ENCODE assay signal across 8 cellular contexts in the genomic region with DNA sequence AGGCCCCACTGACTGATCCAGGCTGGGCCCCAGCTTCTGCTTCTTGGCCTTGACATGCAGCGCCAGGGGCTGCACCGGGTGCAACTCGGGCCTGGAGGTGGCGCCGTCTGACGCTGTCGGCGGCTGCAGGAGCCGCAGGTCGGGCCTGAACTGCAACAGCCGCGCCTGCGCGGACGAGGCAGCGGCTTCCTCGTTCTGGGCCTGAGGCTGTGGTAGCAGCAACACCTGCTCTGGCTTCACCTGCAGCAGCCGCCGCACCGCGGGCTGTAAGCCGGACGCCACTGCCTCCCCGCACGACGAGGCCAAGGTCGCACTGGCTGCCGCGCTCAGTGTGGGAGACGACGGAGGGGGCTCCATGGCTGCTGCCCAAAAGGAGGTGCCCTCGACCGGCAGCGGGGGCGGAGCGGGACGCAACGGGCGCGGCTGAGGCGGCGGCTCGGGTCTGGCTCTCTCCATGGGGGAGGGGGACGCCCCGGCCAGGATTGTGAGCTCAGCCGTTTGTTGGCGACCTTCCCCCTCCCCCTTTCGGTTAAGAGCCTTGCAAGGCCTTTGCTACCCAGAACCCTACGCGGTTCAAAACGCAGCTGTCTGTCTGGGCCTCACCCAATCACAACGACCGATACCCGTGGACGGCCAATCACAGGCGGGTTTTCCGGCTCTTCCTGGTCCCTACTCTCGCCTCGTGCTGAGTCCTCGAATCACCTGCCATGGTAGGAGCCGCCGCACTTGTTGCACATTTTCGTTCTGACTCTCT. TPM values are rescaled to one million over a fixed set of nuclear protein-coding genes. Genes with fewer than 3 reads are reported as not detected.
DNase-seq lines count a peak whose midpoint lies in the region; ATAC-seq and TF ChIP-seq lines count a peak whose summit lies in the region.

No MANE protein-coding gene starts in this region.

- H3K9me3 ChIP-seq in fibroblast of lung (ENCODE audit: control insufficient read depth, insufficient read depth, low read depth, low read length) (no peaks in the 10 kb centered on the region), parathyroid adenoma (ENCODE audit: control insufficient read depth, low read length) (no peaks in the 10 kb centered on the region), tibial artery (peaks cover 0 to 3% (median 0%) of the 10 kb centered on the region in 3 donors)

- H2AFZ ChIP-seq in fibroblast of lung (ENCODE audit: low read length), result peak overlapping the region; percentile 76
- peak overlapping the region; percentile 63 for H2AFZ ChIP-seq in parathyroid adenoma

- H3K27me3 ChIP-seq in fibroblast of lung (ENCODE audit: control insufficient read depth, insufficient read depth, low read length) (no peaks in the 10 kb centered on the region), parathyroid adenoma (ENCODE audit: control insufficient read depth, insufficient read depth, low read length) (no peaks in the 10 kb centered on the region), tibial artery (no peaks in the 10 kb centered on the region)

- H3K27ac ChIP-seq in fibroblast of lung (ENCODE audit: insufficient read depth, low read length), result no peak overlapping the region
- H3K27ac ChIP-seq in parathyroid adenoma, result no peak overlapping the region
- H3K27ac ChIP-seq in tibial artery, result peak overlapping the region in 1 of 2 donors; percentile 34

- no peaks in the 10 kb centered on the region for H4K20me1 ChIP-seq in fibroblast of lung (ENCODE audit: control insufficient read depth, extremely low read depth, insufficient read depth, low read length)

- H3K4me2 ChIP-seq in fibroblast of lung (ENCODE audit: extremely low read depth, insufficient read depth, low read length) (no peak overlapping the region), parathyroid adenoma (ENCODE audit: low read length) (peak overlapping the region; percentile 49)

- H3K4me3 ChIP-seq in fibroblast of lung (replicated peaks in 1 of 4; ENCODE audit: control extremely low read depth in 1 of 4, insufficient read depth in 1 of 4, low read depth in 3 of 4, low read length in 4 of 4) (peak overlapping the region in 1 of 4 experiments; percentile 32), parathyroid adenoma (ENCODE audit: low read depth, low read length) (peak overlapping the region; percentile 33), tibial artery (peak overlapping the region; percentile 52)

- H3K4me1 ChIP-seq in fibroblast of lung (ENCODE audit: control insufficient read depth, extremely low read depth, insufficient read depth, low read length) (no peaks in the 10 kb centered on the region), parathyroid adenoma (no peaks in the 10 kb centered on the region), tibial artery (peaks cover 0 to 10% (median 4%) of the 10 kb centered on the region in 4 donors)

- intact Hi-C loops in tibial artery (cut with DNase I; ENCODE audit: low total_unique reads), result no loop called here

- DNase-seq in activated CD8-positive, alpha-beta memory T cell treated with anti-CD3 and anti-CD28 coated beads, Interleukin-2, amount 50 U/mL, for 48 hours, result peak; percentile 86
- DNase-seq in fibroblast of lung (ENCODE audit: low read depth in 2 of 2), result peak; percentile 45 to 65
- peak; percentile 33 to 77 for DNase-seq in tibial artery
- DNase-seq in HuH-7.5 (ENCODE audit: low spot score), result no peak

- H3K36me3 ChIP-seq in fibroblast of lung (ENCODE audit: control insufficient read depth, insufficient read depth, low read length) (no peaks in the 10 kb centered on the region), parathyroid adenoma (ENCODE audit: control insufficient read depth, insufficient read depth, low read length) (no peaks in the 10 kb centered on the region), tibial artery (no peaks in the 10 kb centered on the region)

- H3K79me2 ChIP-seq in fibroblast of lung (ENCODE audit: control insufficient read depth, insufficient read depth, low read length) (no peaks in the 10 kb centered on the region), parathyroid adenoma (no peaks in the 10 kb centered on the region)

- H3K9ac ChIP-seq in fibroblast of lung (ENCODE audit: insufficient read depth, low read length), result no peak overlapping the region
- no peak overlapping the region for H3K9ac ChIP-seq in parathyroid adenoma

- peak; percentile 80 for ATAC-seq in GM18519 (IDR thresholded peaks at IDR 0.05; ENCODE audit: low FRiP score, unreplicated experiment)
- ATAC-seq in HG03558 (IDR thresholded peaks at IDR 0.05; ENCODE audit: extremely low read depth, unreplicated experiment), result peak; percentile 90
- ATAC-seq in HG02763 (IDR thresholded peaks at IDR 0.05; ENCODE audit: unreplicated experiment), result no peak

- TF ChIP-seq CTCF in fibroblast of lung (conservative IDR thresholded peaks at IDR 0.05 in 1 of 2, IDR thresholded peaks at IDR 0.05 in 1 of 2; ENCODE audit: low read depth in 1 of 2, low read length in 2 of 2) (peak in 1 of 2 donors; percentile 22), parathyroid adenoma (IDR thresholded peaks at IDR 0.05) (no peak), tibial artery (IDR thresholded peaks at IDR 0.05) (no peak)

RNA-seq across cellular contexts. Expression of a gene that starts 0.4 kb away (rescaled TPM):
- total RNA-seq in fibroblast of lung, result under 0.01 TPM in 1 of 2 replicates, not detected in the other
- polyA plus RNA-seq in fibroblast of lung, result 0.02 and 0.05 TPM in 2 replicates
- 0.05 TPM in 1 of 2 replicates, not detected in the other for polyA plus RNA-seq in fibroblast of lung (2012)
- polyA minus RNA-seq in fibroblast of lung (ENCODE audit: low replicate concordance), result not detected in 2 replicates

RNA-seq across cellular contexts. Expression of a gene that starts 19.5 kb away (rescaled TPM):
- total RNA-seq in fibroblast of lung, result not detected in 2 replicates
- not detected in 2 replicates for polyA plus RNA-seq in fibroblast of lung
- polyA plus RNA-seq in fibroblast of lung (2012), result not detected in 2 replicates
- polyA minus RNA-seq in fibroblast of lung (ENCODE audit: low replicate concordance), result not detected in 2 replicates
